In the genomic region with DNA sequence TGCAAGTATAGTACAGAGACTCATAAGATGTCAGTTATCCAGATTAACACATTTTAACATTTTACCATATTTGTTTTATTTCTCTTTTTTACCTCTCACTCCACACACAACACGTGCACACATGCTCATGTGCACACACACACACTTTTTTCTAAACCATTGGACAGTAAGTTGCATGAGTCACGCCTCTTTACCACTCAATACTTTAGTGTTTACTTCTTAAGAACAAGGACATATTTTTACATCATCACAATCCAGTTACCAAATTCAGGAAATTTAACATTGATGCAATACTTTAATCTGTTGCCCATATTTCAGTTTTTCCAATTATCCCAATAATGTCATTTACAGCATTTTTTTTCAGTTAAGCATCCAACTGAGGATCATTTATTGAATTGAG, we compare ENCODE assay signal across 23 cellular contexts.
DNase-seq lines count a peak whose midpoint lies in the region; ATAC-seq, FAIRE-seq and TF ChIP-seq lines count a peak whose summit lies in the region.
"Had no signal": no experiment of that assay in that cellular context is flagged by ENCODE, and none has a peak within 500 bp of the region (broad histone marks: within the 10 kb centered on the region; RNA-seq: fewer than 3 reads in every experiment).

No MANE protein-coding gene starts in this region.

- H3K4me3 ChIP-seq in A549 (no peak overlapping the region), cardiac fibroblast (replicated peaks in 1 of 2; ENCODE audit: low read depth in 2 of 2, low read length in 2 of 2) (no peak overlapping the region), keratinocyte (ENCODE audit: control insufficient read depth in 2 of 3, extremely low read depth in 1 of 3, insufficient read depth in 2 of 3, low read depth in 1 of 3, low read length in 3 of 3) (no peak overlapping the region)
- H3K4me3 ChIP-seq: heart right ventricle, lung, ovary, skin epidermis had no signal

- H3K4me2 ChIP-seq in A549 = no peak overlapping the region
- H3K4me2 ChIP-seq in keratinocyte (ENCODE audit: control insufficient read depth, extremely low read depth, insufficient read depth, low read depth, low read length) = no peak overlapping the region

- H3K36me3 ChIP-seq in keratinocyte (ENCODE audit: control insufficient read depth in 2 of 2, extremely low read depth in 1 of 2, insufficient read depth in 2 of 2, low read length in 2 of 2) = no peaks in the 10 kb centered on the region
- H3K36me3 ChIP-seq: ovary had no signal

- H4K20me1 ChIP-seq in keratinocyte (ENCODE audit: control insufficient read depth, extremely low read depth, insufficient read depth, low read length) = no peaks in the 10 kb centered on the region

- H2AFZ ChIP-seq in keratinocyte (ENCODE audit: control insufficient read depth, low read length) = no peak overlapping the region

- no peak for DNase-seq in A549 (ENCODE audit: low read depth in 1 of 2, low spot score in 1 of 2)
- peak; percentile 26 for DNase-seq in M059J (ENCODE audit: low read depth)
- DNase-seq in cardiac fibroblast (ENCODE audit: low read depth in 2 of 2) = peak; percentile 26 to 88
- DNase-seq in keratinocyte (ENCODE audit: low read depth, low spot score) = no peak
- DNase-seq in COR-L47 (lab: John Stamatoyannopoulos, UW) = no peak
- DNase-seq in C1 segment of cervical spinal cord (lab: John Stamatoyannopoulos, UW) = no peak
- no peak for DNase-seq in SW 1271 (lab: John Stamatoyannopoulos, UW)
- DNase-seq: activated CD4-positive, alpha-beta T cell treated with anti-CD3 and anti-CD28 coated beads for 36 hours; DMS 273 treated with DMSO at 0.1 percent for 48 hours; heart right ventricle; NCI-H1092 treated with DMSO at 0.1 percent for 48 hours; NCI-H2081 treated with DMSO at 0.1 percent for 48 hours; NCI-H510A treated with DMSO at 0.1 percent for 48 hours; ovary; stimulated activated CD4-positive, alpha-beta T cell treated with anti-CD3 and anti-CD28 coated beads, Interleukin-4, amount 100 ng/mL, for 1 hour had no signal

- H3K27ac ChIP-seq in A549 = peak overlapping the region; percentile 1 to 44; a peak in 3 of 6 replicates
- H3K27ac ChIP-seq in keratinocyte (ENCODE audit: control insufficient read depth, insufficient read depth, low read length) = no peak overlapping the region
- H3K27ac ChIP-seq: C4-2B, ovary had no signal

- no peak for TF ChIP-seq CTCF in A549 (IDR thresholded peaks at IDR 0.05)
- TF ChIP-seq CTCF in cardiac fibroblast (IDR thresholded peaks at IDR 0.05; ENCODE audit: low read depth, low read length) = no peak
- TF ChIP-seq CTCF in keratinocyte (optimal IDR thresholded peaks at IDR 0.05 in 1 of 3, IDR thresholded peaks at IDR 0.05 in 1 of 3, conservative IDR thresholded peaks at IDR 0.05 in 1 of 3; ENCODE audit: extremely low read depth in 1 of 3, insufficient read depth in 2 of 3, low read length in 3 of 3) = no peak

- ATAC-seq in A549 (no peak), GM18868 (IDR thresholded peaks at IDR 0.05; ENCODE audit: unreplicated experiment) (no peak)
- ATAC-seq: activated CD4-positive, alpha-beta T cell treated with anti-CD3 and anti-CD28 coated beads for 36 hours; activated T-helper 17 cell treated with anti-CD3 and anti-CD28 coated beads, Interleukin-2, amount 50 U/mL, for 72 hours; esophagus mucosa had no signal

- H3K9me1 ChIP-seq in keratinocyte (ENCODE audit: control insufficient read depth, extremely low read depth, insufficient read depth, low read length) = no peaks in the 10 kb centered on the region

- no peaks in the 10 kb centered on the region for H3K9me3 ChIP-seq in A549
- no peaks in the 10 kb centered on the region for H3K9me3 ChIP-seq in keratinocyte (ENCODE audit: control insufficient read depth, low read depth, low read length)
- H3K9me3 ChIP-seq: ovary had no signal

- no peak for TF ChIP-seq POLR2A in A549 (IDR thresholded peaks at IDR 0.05; ENCODE audit: low read length)

- no peak for TF ChIP-seq RAD21 in A549 (conservative IDR thresholded peaks at IDR 0.05 in 1 of 2, IDR thresholded peaks at IDR 0.05 in 1 of 2)

- H3K27me3 ChIP-seq in keratinocyte (ENCODE audit: control insufficient read depth, extremely low read depth, insufficient read depth, low read length) = no peaks in the 10 kb centered on the region
- H3K27me3 ChIP-seq: heart right ventricle, ovary had no signal

- 85% methylated on average over 2 of the region's 2 CpGs for WGBS in A549 (ENCODE audit: missing lambda C conversion rate)

- H3K79me2 ChIP-seq in keratinocyte (ENCODE audit: control insufficient read depth, insufficient read depth, low read length) = no peaks in the 10 kb centered on the region

- FAIRE-seq in A549 (lab: Jason Lieb, UNC) (peak; percentile 88), keratinocyte (lab: Jason Lieb, UNC) (peak; percentile 71)
- FAIRE-seq: A204.1, islet of Langerhans had no signal

- dilution Hi-C loops in keratinocyte (cut with MboI; ENCODE audit: extremely low pct_ligation_motif_present, low sequenced_read_pairs) = no loop called here

- no peak overlapping the region for H3K9ac ChIP-seq in keratinocyte (ENCODE audit: control insufficient read depth, extremely low read depth, insufficient read depth, low read length)

- no peak for TF ChIP-seq EP300 in A549 (IDR thresholded peaks at IDR 0.05)

- H3K4me1 ChIP-seq in A549 (peaks cover 34% of the 10 kb centered on the region), keratinocyte (ENCODE audit: control insufficient read depth, extremely low read depth, insufficient read depth, low read length) (no peaks in the 10 kb centered on the region)

- POLR2A ChIA-PET in A549 (lab: Yijun Ruan, JAX) = no interaction called here

- CTCF ChIA-PET in A549 (lab: Yijun Ruan, JAX) = interaction anchor here (0.6 kb wide), 1 partner anchor 86 kb away, joined by 3 read pairs; no protein-coding TSS in a partner anchor

TF ChIP-seq in A549, 52 proteins besides CTCF, POLR2A, EP300 and RAD21:
- TF ChIP-seq GATA3 (IDR thresholded peaks at IDR 0.05; ENCODE audit: borderline replicate concordance) = no peak
- TF ChIP-seq, protein P1, sequence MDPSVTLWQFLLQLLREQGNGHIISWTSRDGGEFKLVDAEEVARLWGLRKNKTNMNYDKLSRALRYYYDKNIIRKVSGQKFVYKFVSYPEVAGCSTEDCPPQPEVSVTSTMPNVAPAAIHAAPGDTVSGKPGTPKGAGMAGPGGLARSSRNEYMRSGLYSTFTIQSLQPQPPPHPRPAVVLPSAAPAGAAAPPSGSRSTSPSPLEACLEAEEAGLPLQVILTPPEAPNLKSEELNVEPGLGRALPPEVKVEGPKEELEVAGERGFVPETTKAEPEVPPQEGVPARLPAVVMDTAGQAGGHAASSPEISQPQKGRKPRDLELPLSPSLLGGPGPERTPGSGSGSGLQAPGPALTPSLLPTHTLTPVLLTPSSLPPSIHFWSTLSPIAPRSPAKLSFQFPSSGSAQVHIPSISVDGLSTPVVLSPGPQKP (IDR thresholded peaks at IDR 0.05; ENCODE audit: low read depth, low read length) = no peak
- TF ChIP-seq MYC (IDR thresholded peaks at IDR 0.05; ENCODE audit: borderline replicate concordance, low read length) = no peak
- TF ChIP-seq FOSL2 (IDR thresholded peaks at IDR 0.05) = no peak
- peak; percentile 34; the same call in 1 of the 2 replicates for TF ChIP-seq FOSL2 (CRISPR knock-in tag; IDR thresholded peaks at IDR 0.05)
- TF ChIP-seq, protein P2, sequence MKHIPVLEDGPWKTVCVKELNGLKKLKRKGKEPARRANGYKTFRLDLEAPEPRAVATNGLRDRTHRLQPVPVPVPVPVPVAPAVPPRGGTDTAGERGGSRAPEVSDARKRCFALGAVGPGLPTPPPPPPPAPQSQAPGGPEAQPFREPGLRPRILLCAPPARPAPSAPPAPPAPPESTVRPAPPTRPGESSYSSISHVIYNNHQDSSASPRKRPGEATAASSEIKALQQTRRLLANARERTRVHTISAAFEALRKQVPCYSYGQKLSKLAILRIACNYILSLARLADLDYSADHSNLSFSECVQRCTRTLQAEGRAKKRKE (CRISPR knock-in tag; IDR thresholded peaks at IDR 0.05; ENCODE audit: low read depth) = no peak
- no peak for TF ChIP-seq RARB (CRISPR knock-in tag; IDR thresholded peaks at IDR 0.05)
- TF ChIP-seq HOXB13 (CRISPR knock-in tag; IDR thresholded peaks at IDR 0.05; ENCODE audit: low read depth) = no peak
- no peak for TF ChIP-seq NPAS2 (CRISPR knock-in tag; IDR thresholded peaks at IDR 0.05; ENCODE audit: borderline replicate concordance)
- TF ChIP-seq ZNF302 (CRISPR knock-in tag; IDR thresholded peaks at IDR 0.05) = no peak
- TF ChIP-seq TP53 (CRISPR knock-in tag; IDR thresholded peaks at IDR 0.05) = no peak
- peak in 1 of 2 experiments; percentile 8; a peak in 1 of 4 replicates for TF ChIP-seq CEBPB (IDR thresholded peaks at IDR 0.05)
- TF ChIP-seq ZC3H11A (IDR thresholded peaks at IDR 0.05) = no peak
- TF ChIP-seq, protein P3, sequence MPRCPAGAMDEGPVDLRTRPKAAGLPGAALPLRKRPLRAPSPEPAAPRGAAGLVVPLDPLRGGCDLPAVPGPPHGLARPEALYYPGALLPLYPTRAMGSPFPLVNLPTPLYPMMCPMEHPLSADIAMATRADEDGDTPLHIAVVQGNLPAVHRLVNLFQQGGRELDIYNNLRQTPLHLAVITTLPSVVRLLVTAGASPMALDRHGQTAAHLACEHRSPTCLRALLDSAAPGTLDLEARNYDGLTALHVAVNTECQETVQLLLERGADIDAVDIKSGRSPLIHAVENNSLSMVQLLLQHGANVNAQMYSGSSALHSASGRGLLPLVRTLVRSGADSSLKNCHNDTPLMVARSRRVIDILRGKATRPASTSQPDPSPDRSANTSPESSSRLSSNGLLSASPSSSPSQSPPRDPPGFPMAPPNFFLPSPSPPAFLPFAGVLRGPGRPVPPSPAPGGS (IDR thresholded peaks at IDR 0.05) = no peak
- no peak for TF ChIP-seq BHLHE40 (IDR thresholded peaks at IDR 0.05; ENCODE audit: low read depth, low read length)

Comparison
In these comparisons a context has a peak if more than half of its experiments do, and no peak if none do; other contexts are left out.
1. DNase-seq: peak in M059J (single experiment) and cardiac fibroblast (2 of 2); none in A549 (0 of 2), keratinocyte (single experiment), COR-L47 (single experiment), C1 segment of cervical spinal cord (0 of 14) and SW 1271 (0 of 2).